8 cellular contexts compared by ENCODE assay signal in the genomic region with DNA sequence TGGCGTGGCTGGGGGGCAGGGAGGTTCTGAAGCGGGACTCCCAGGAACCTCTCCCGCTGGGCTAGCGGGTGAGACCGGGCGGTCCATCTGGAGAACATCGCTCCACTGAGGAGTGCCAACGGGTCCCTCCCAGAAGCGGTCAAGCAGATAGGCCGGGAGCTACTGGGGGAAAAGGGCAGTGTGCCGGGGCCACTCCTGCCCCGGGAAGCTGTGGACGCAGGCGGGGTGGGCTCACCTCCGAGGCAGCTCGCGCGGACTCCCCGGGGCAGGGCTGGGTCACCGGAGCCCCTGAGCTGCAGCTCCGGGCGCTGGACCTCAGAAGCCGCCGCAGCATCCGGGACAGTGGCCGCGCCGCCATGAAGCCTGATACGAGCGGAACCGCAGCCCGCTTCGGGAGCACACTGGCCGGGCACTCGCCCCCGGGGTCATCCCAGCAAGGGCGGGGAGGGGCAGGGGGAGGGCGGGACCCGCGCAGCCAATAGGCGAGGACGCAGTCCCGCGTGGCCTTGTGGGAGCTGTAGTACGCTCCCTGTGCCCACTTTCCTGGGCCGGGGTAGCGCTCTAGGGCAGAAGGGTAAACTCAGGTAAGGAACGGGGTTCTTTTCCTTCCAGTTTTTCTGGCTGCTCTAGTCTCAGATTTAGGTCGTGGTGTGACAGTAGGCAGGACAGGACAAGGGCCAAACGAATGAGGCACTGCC. TPM values are rescaled to one million over a fixed set of nuclear protein-coding genes. Genes with fewer than 3 reads are reported as not detected.
DNase-seq lines count a peak whose midpoint lies in the region; TF ChIP-seq lines count a peak whose summit lies in the region.

A gene (minus strand): TSS at position 403 of the 698 bp plus-strand sequence. CDS start 45 bp downstream, at position 358.

- H3K36me3 ChIP-seq in A673 (ENCODE audit: insufficient read depth, low read length, poor library complexity, severe bottlenecking) (no peaks in the 10 kb centered on the region), breast epithelium (no peaks in the 10 kb centered on the region), rectal smooth muscle tissue (ENCODE audit: control insufficient read depth, insufficient read depth, low read length) (no peaks in the 10 kb centered on the region), OCI-LY7 (ENCODE audit: insufficient read depth, low read length) (no peaks in the 10 kb centered on the region)

- H3K27ac ChIP-seq in A673 (ENCODE audit: low read depth, low read length, poor library complexity, severe bottlenecking) (no peak within 1 kb of the TSS), breast epithelium (peak within 1 kb of the TSS; percentile 72 to 93), rectal smooth muscle tissue (ENCODE audit: low read depth, low read length) (peak within 1 kb of the TSS; percentile 27), OCI-LY7 (ENCODE audit: low read depth, low read length, poor library complexity, severe bottlenecking) (no peak within 1 kb of the TSS)

- peak within 1 kb of the TSS; percentile 58 for H3K9ac ChIP-seq in rectal smooth muscle tissue (ENCODE audit: low read length)

- CTCF ChIA-PET in A673 (lab: Charles Lee): no interaction called here
- CTCF ChIA-PET in OCI-LY7 (lab: Charles Lee; ENCODE audit: unreplicated experiment): no interaction called here

- H2AFZ ChIP-seq in OCI-LY7 (ENCODE audit: low read length): no peak within 1 kb of the TSS

- TF ChIP-seq POLR2A in breast epithelium (IDR thresholded peaks at IDR 0.05): no peak

- H3K4me2 ChIP-seq in OCI-LY7 (ENCODE audit: low read length): no peak within 1 kb of the TSS

- no TSS peak for BruUV-seq in A673 (replicated peaks; lab: Mats Ljungman, UMichigan)
- BruUV-seq in OCI-LY7 (replicated peaks; lab: Mats Ljungman, UMichigan): no TSS peak

- intact Hi-C loops in A673 (cut with micrococcal nuclease; ENCODE audit: unreplicated experiment) (no loop called here), breast epithelium (cut with DNase I; ENCODE audit: low total_unique reads) (no loop called here), OCI-LY7 (cut with micrococcal nuclease; ENCODE audit: unreplicated experiment) (no loop called here)

- no peaks in the 10 kb centered on the region for H3K79me2 ChIP-seq in OCI-LY7 (ENCODE audit: insufficient read depth, low read depth, low read length)

- H3K4me3 ChIP-seq in A673 (ENCODE audit: low read depth, low read length, poor library complexity, severe bottlenecking) (peak within 1 kb of the TSS; percentile 71), HFF-Myc (replicated peaks; ENCODE audit: low read depth, low read length) (peak within 1 kb of the TSS; percentile 70), breast epithelium (peak within 1 kb of the TSS; percentile 74 to 96 (median 75)), iPS-11a (ENCODE audit: low read depth, low read length) (peak within 1 kb of the TSS; percentile 64), rectal smooth muscle tissue (ENCODE audit: low read length) (peak within 1 kb of the TSS; percentile 65), OCI-LY7 (ENCODE audit: low read depth, low read length, poor library complexity, severe bottlenecking) (no peak within 1 kb of the TSS)

- H3K4me1 ChIP-seq in A673 (ENCODE audit: insufficient read depth, low read length, poor library complexity, severe bottlenecking) (peaks cover 14% of the 10 kb centered on the region), breast epithelium (peaks cover 0 to 3% of the 10 kb centered on the region in 2 donors), rectal smooth muscle tissue (ENCODE audit: control insufficient read depth, insufficient read depth, low read length) (peaks cover 8% of the 10 kb centered on the region), OCI-LY7 (ENCODE audit: insufficient read depth, low read length, poor library complexity, severe bottlenecking) (no peaks in the 10 kb centered on the region)

- no peaks in the 10 kb centered on the region for H3K9me2 ChIP-seq in OCI-LY7 (ENCODE audit: insufficient read depth, low read length)

- no peak for TF ChIP-seq CTCF in A673 (conservative IDR thresholded peaks at IDR 0.05; ENCODE audit: low read depth, low read length)
- no peak for TF ChIP-seq CTCF in HFF-Myc (IDR thresholded peaks at IDR 0.05; ENCODE audit: low read depth, low read length, missing control alignments)
- TF ChIP-seq CTCF in breast epithelium (IDR thresholded peaks at IDR 0.05): no peak
- no peak for TF ChIP-seq CTCF in OCI-LY7 (conservative IDR thresholded peaks at IDR 0.05; ENCODE audit: low read length)

- H3K9me3 ChIP-seq in A673 (ENCODE audit: low read depth, low read length, poor library complexity, severe bottlenecking) (no peaks in the 10 kb centered on the region), breast epithelium (no peaks in the 10 kb centered on the region), OCI-LY7 (ENCODE audit: low read length) (no peaks in the 10 kb centered on the region)

- peak; percentile 40 for DNase-seq in A673 (ENCODE audit: low spot score)
- no peak for DNase-seq in HFF-Myc (ENCODE audit: extremely low read depth, low read depth)
- peak; percentile 2 for DNase-seq in T follicular helper cell (ENCODE audit: low read depth)
- peak; percentile 54 to 70 for DNase-seq in breast epithelium (ENCODE audit: low spot score in 2 of 2)
- no peak for DNase-seq in OCI-LY7 (ENCODE audit: low spot score)
- no peak for DNase-seq in UCSD-AML1 (lab: John Stamatoyannopoulos, UW; ENCODE audit: unreplicated experiment)

- POLR2A ChIA-PET in A673 (lab: Charles Lee; ENCODE audit: low non-redundant PET) (interaction anchor here (0.6 kb wide), 1 partner anchor 14 kb away, joined by 3 read pairs; no protein-coding TSS in a partner anchor), OCI-LY7 (lab: Charles Lee) (no interaction called here)

- no peaks in the 10 kb centered on the region for H4K20me1 ChIP-seq in OCI-LY7 (ENCODE audit: insufficient read depth, low read length)

- H3K27me3 ChIP-seq in A673 (replicated peaks; ENCODE audit: insufficient read depth, low read depth, low read length, poor library complexity) (peaks cover 4% of the 10 kb centered on the region), breast epithelium (no peaks in the 10 kb centered on the region), rectal smooth muscle tissue (ENCODE audit: control insufficient read depth, insufficient read depth, low read length) (no peaks in the 10 kb centered on the region)

RNA-seq across cellular contexts. Expression of the gene that starts here (rescaled TPM):
- total RNA-seq in A673 (2021): 2.5 and 4.0 TPM in 2 replicates
- total RNA-seq in breast epithelium: 10 to 100 TPM; 23.6 to 78.9 (median 25.3) TPM
- total RNA-seq in OCI-LY7 (2014; rRNA removed; shearing (Covaris generic)): not detected in 2 replicates
- total RNA-seq in OCI-LY7 (2022): not detected in 2 replicates

Comparison
In these comparisons a context has a peak if more than half of its experiments do, and no peak if none do; other contexts are left out.
1. DNase-seq: peak in A673 (single experiment), T follicular helper cell (single experiment) and breast epithelium (2 of 2); none in HFF-Myc (single experiment), OCI-LY7 (single experiment) and UCSD-AML1 (single experiment).
2. H3K27ac ChIP-seq: peak in breast epithelium (2 of 2) and rectal smooth muscle tissue (single experiment); none in A673 (single experiment) and OCI-LY7 (single experiment).